In the genomic region with DNA sequence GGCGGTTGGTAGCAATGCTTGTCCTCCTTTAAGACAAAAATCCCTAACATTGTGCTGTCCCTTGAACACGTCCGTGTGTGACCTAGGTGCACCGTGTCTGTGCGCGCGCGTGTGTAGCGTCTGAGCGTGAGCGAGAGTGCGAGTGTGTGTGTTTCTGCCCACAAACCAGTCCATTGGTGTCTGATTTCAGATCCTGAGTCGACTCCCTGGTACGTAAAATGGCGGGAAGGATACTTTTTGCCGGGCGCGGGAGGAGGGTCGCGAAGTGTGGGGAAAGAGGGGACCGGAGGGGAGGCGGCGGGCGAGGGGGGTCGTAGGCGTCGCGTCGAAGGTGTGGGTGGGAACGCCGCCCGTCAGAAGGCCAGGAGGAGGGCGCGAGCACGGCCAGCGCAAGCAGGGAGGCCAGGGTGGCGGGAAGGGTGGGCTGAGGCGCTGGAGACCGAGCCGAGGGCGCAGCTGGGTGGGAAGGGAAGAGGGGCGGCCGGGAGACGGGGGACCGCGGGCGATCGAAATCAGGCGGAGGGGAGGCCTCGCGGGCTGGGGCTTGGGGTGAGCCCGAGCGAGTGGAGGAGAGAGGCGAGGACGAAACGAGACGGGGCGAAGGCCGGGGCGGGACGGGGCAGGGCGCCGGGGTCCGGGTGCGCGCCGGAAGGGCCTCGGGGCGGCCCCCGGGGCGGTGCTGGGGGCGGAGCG, we compare ENCODE assay signal across 8 cellular contexts. TPM values are rescaled to one million over a fixed set of nuclear protein-coding genes. Genes with fewer than 3 reads are reported as not detected.
DNase-seq lines count a peak whose midpoint lies in the region; ATAC-seq, FAIRE-seq and TF ChIP-seq lines count a peak whose summit lies in the region.

No MANE protein-coding gene starts in this region.

- H3K9me3 Mint-ChIP-seq in T-cell, result peaks cover 1 to 19% (median 4%) of the 10 kb centered on the region in 3 donors

- intact Hi-C loops in A673 (cut with micrococcal nuclease; ENCODE audit: unreplicated experiment) (loop anchor here (10.0 kb wide), 1 partner anchor 325 kb away; no protein-coding TSS in a partner anchor), HepG2 (cut with micrococcal nuclease; ENCODE audit: unreplicated experiment) (no loop called here)

- H3K36me3 Mint-ChIP-seq in T-cell, result peaks cover 7% of the 10 kb centered on the region

- H4K20me1 ChIP-seq in HepG2 (ENCODE audit: insufficient read depth, low read length), result no peaks in the 10 kb centered on the region

- H3K36me3 ChIP-seq in A673 (ENCODE audit: insufficient read depth, low read length, poor library complexity, severe bottlenecking) (no peaks in the 10 kb centered on the region), HepG2 (replicated peaks in 1 of 2; ENCODE audit: control insufficient read depth in 1 of 2, insufficient read depth in 2 of 2, low read length in 2 of 2) (no peaks in the 10 kb centered on the region)

- TF ChIP-seq CTCF in A673 (conservative IDR thresholded peaks at IDR 0.05; ENCODE audit: low read depth, low read length) (no peak), HepG2 (CRISPR knock-in tag; IDR thresholded peaks at IDR 0.05) (no peak)

- no peak for TF ChIP-seq RAD21 in HepG2 (CRISPR knock-in tag; IDR thresholded peaks at IDR 0.05)

- BruUV-seq in A673 (replicated peaks; lab: Mats Ljungman, UMichigan) (no TSS peak), HepG2 (replicated peaks; lab: Mats Ljungman, UMichigan) (no TSS peak)

- H3K4me3 ChIP-seq in A673 (ENCODE audit: low read depth, low read length, poor library complexity, severe bottlenecking), result peak overlapping the region; percentile 47
- peak overlapping the region; percentile 53 to 78 (median 55); a peak in 5 of 6 replicates for H3K4me3 ChIP-seq in HepG2 (replicated peaks in 1 of 3; ENCODE audit: insufficient read depth in 1 of 3, low read depth in 2 of 3, low read length in 3 of 3)

- POLR2A ChIA-PET in A673 (lab: Charles Lee; ENCODE audit: low non-redundant PET) (no interaction called here), T-cell (lab: Charles Lee) (no interaction called here), HepG2 (lab: Yijun Ruan, JAX) (no interaction called here)

- no peak overlapping the region for H2AFZ ChIP-seq in HepG2 (ENCODE audit: low read length)

- peak overlapping the region in 1 of 2 donors; percentile 79 for H3K27ac Mint-ChIP-seq in T-cell

- H3K4me3 Mint-ChIP-seq in T-cell, result peak overlapping the region; percentile 70 to 86 (median 73)

- CTCF ChIA-PET in A673 (lab: Charles Lee) (no interaction called here), T-cell (lab: Charles Lee) (no interaction called here), HepG2 (lab: Yijun Ruan, JAX; ENCODE audit: low intra/inter-chr PET ratio, low total read pairs) (no interaction called here)

- ATAC-seq in GM19035 (IDR thresholded peaks at IDR 0.05; ENCODE audit: unreplicated experiment), result peak; percentile 2
- peak in 1 of 4 experiments; percentile 26 for ATAC-seq in T-cell (replicated peaks in 1 of 4)
- ATAC-seq in HepG2, result no peak
- no peak for ATAC-seq in HG03520 (IDR thresholded peaks at IDR 0.05; ENCODE audit: unreplicated experiment)

- no peak overlapping the region for H3K9ac ChIP-seq in HepG2 (ENCODE audit: insufficient read depth, low read depth, low read length)

- peaks cover 61 to 76% of the 10 kb centered on the region in 2 donors for H3K27me3 Mint-ChIP-seq in T-cell

- 45% methylated on average over 68 of the region's 73 CpGs for WGBS in HepG2 (ENCODE audit: low lambda C conversion rate)

- TF ChIP-seq EP300 in HepG2 (IDR thresholded peaks at IDR 0.05; ENCODE audit: low read depth in 2 of 2, low read length in 2 of 2) (no peak), HepG2 (CRISPR knock-in tag; IDR thresholded peaks at IDR 0.05; ENCODE audit: borderline replicate concordance) (no peak)

- peaks cover 99% of the 10 kb centered on the region for H3K27me3 ChIP-seq in A673 (replicated peaks; ENCODE audit: insufficient read depth, low read depth, low read length, poor library complexity)
- H3K27me3 ChIP-seq in HepG2 (ENCODE audit: control insufficient read depth in 1 of 2, insufficient read depth in 2 of 2, low read length in 2 of 2), result peaks cover 0 to 42% of the 10 kb centered on the region in 2 experiments; a peak in 4 of 5 replicates

- H3K4me1 Mint-ChIP-seq in T-cell, result peaks cover 24 to 30% (median 29%) of the 10 kb centered on the region in 3 donors

- no peak for TF ChIP-seq POLR2A in HepG2 (IDR thresholded peaks at IDR 0.05; ENCODE audit: insufficient read depth in 1 of 2, low read depth in 2 of 2, low read length in 2 of 2)

- H3K4me1 ChIP-seq in A673 (ENCODE audit: insufficient read depth, low read length, poor library complexity, severe bottlenecking), result peaks cover 3% of the 10 kb centered on the region
- peaks cover 9% of the 10 kb centered on the region for H3K4me1 ChIP-seq in HepG2 (ENCODE audit: insufficient read depth, low read length)

- no peak for FAIRE-seq in HepG2 (lab: Jason Lieb, UNC)

- no peaks in the 10 kb centered on the region for H3K9me3 ChIP-seq in A673 (ENCODE audit: low read depth, low read length, poor library complexity, severe bottlenecking)
- no peaks in the 10 kb centered on the region for H3K9me3 ChIP-seq in HepG2 (ENCODE audit: low read length)

- H3K4me2 ChIP-seq in HepG2 (ENCODE audit: low read depth, low read length), result peak overlapping the region; percentile 93

- in situ Hi-C loops in HepG2 (cut with HindIII; ENCODE audit: extremely low pct_ligation_motif_present, low pct_unique_long_range_greater_than_20kb), result no loop called here

- no peaks in the 10 kb centered on the region for H3K79me2 ChIP-seq in HepG2 (ENCODE audit: insufficient read depth, low read length)

- no peak overlapping the region for H3K27ac ChIP-seq in A673 (ENCODE audit: low read depth, low read length, poor library complexity, severe bottlenecking)
- H3K27ac ChIP-seq in HepG2 (ENCODE audit: extremely low read length, insufficient read depth, low read length), result no peak overlapping the region

- DNase-seq in A673 (ENCODE audit: low spot score) (no peak), T-cell (no peak), HepG2 (ENCODE audit: low spot score) (no peak), NCI-H524 treated with DMSO at 0.1 percent for 48 hours (lab: John Stamatoyannopoulos, UW) (no peak), NCI-H2081 treated with DMSO at 0.1 percent for 48 hours (lab: John Stamatoyannopoulos, UW) (no peak), NCI-H82 (lab: John Stamatoyannopoulos, UW) (no peak)

TF ChIP-seq in HepG2, 621 proteins besides CTCF, POLR2A, EP300 and RAD21 (continues in another document):
- TF ChIP-seq ZNF253 (CRISPR knock-in tag; IDR thresholded peaks at IDR 0.05; ENCODE audit: borderline replicate concordance) (no peak), SATB2 (CRISPR knock-in tag; IDR thresholded peaks at IDR 0.05) (no peak), TOE1 (CRISPR knock-in tag; IDR thresholded peaks at IDR 0.05) (no peak), MTF2 (CRISPR knock-in tag; IDR thresholded peaks at IDR 0.05; ENCODE audit: borderline replicate concordance) (0 out of 2 replicates have a peak, but pooled peaks have one; percentile 21), RBM39 (IDR thresholded peaks at IDR 0.05; ENCODE audit: low read depth, low read length, poor library complexity, severe bottlenecking) (peak; percentile 19), ZSCAN25 (CRISPR knock-in tag; IDR thresholded peaks at IDR 0.05) (no peak), SP4 (CRISPR knock-in tag; IDR thresholded peaks at IDR 0.05) (0 out of 2 replicates have a peak, but pooled peaks have one; percentile 24)
- TF ChIP-seq, protein P1, sequence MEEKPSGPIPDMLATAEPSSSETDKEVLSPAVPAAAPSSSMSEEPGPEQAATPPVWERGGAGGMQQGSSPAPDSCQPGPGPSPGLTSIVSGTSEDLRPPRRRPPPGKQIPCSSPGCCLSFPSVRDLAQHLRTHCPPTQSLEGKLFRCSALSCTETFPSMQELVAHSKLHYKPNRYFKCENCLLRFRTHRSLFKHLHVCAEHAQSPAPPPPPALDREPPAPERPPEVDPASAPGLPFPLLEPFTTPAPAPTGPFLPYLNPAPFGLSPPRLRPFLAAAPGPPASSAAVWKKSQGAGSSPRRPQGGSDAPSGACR (CRISPR knock-in tag; IDR thresholded peaks at IDR 0.05), result no peak
- TF ChIP-seq, protein P2, sequence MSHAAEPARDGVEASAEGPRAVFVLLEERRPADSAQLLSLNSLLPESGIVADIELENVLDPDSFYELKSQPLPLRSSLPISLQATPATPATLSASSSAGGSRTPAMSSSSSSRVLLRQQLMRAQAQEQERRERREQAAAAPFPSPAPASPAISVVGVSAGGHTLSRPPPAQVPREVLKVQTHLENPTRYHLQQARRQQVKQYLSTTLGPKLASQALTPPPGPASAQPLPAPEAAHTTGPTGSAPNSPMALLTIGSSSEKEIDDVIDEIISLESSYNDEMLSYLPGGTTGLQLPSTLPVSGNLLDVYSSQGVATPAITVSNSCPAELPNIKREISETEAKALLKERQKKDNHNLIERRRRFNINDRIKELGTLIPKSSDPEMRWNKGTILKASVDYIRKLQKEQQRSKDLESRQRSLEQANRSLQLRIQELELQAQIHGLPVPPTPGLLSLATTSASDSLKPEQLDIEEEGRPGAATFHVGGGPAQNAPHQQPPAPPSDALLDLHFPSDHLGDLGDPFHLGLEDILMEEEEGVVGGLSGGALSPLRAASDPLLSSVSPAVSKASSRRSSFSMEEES (CRISPR knock-in tag; IDR thresholded peaks at IDR 0.05), result no peak

RNA-seq across cellular contexts. Expression of a gene that starts 8.8 kb away (rescaled TPM):
- total RNA-seq in A673 (2021) (not detected in 2 replicates), T-cell (not detected), HepG2 (2016; rRNA removed; fragmentation: Illumina TruSeq; extraction: Trizol) (not detected in 2 replicates)
- not detected in 2 replicates for total RNA-seq in HepG2 (2016; cell fraction: cytosol; rRNA removed; fragmentation: Illumina TruSeq; extraction: Trizol; ENCODE audit: low read depth)
- total RNA-seq in HepG2 (2016; cell fraction: insoluble cytoplasmic fraction; rRNA removed; fragmentation: Illumina TruSeq; extraction: Trizol), result not detected in 2 replicates
- total RNA-seq in HepG2 (2016; cell fraction: membrane; rRNA removed; fragmentation: Illumina TruSeq; extraction: Trizol), result not detected in 2 replicates
- total RNA-seq in HepG2 (2016; cell fraction: nucleus; rRNA removed; fragmentation: Illumina TruSeq; extraction: Trizol), result not detected in 2 replicates
- not detected in 2 replicates for polyA plus RNA-seq in HepG2 (2011; rRNA removed)
- polyA plus RNA-seq in HepG2 (2011; cell fraction: cytosol; rRNA removed), result not detected in 2 replicates
- not detected in 2 replicates for polyA plus RNA-seq in HepG2 (2011; cell fraction: nucleus; rRNA removed)
- polyA plus RNA-seq in HepG2 (2012), result not detected in 2 replicates
- not detected in 2 replicates for polyA plus RNA-seq in HepG2 (2016; cell fraction: cytosol; fragmentation: Illumina TruSeq; extraction: Trizol; ENCODE audit: low read depth)
- not detected in 2 replicates for polyA plus RNA-seq in HepG2 (2016; cell fraction: insoluble cytoplasmic fraction; fragmentation: Illumina TruSeq; extraction: Trizol; ENCODE audit: low read depth)
- not detected in 2 replicates for polyA plus RNA-seq in HepG2 (2016; cell fraction: membrane; fragmentation: Illumina TruSeq; extraction: Trizol; ENCODE audit: low read depth)
- not detected in 2 replicates for polyA plus RNA-seq in HepG2 (2016; cell fraction: nucleus; fragmentation: Illumina TruSeq; extraction: Trizol; ENCODE audit: insufficient read depth, low read depth)
- not detected in 2 replicates for polyA minus RNA-seq in HepG2 (2011; rRNA and poly(A)+ RNA removed; ENCODE audit: low replicate concordance)
- not detected in 2 replicates for polyA minus RNA-seq in HepG2 (2011; cell fraction: cytosol; rRNA and poly(A)+ RNA removed)
- polyA minus RNA-seq in HepG2 (2011; cell fraction: nucleus; rRNA and poly(A)+ RNA removed), result not detected in 2 replicates
